In the genomic region with DNA sequence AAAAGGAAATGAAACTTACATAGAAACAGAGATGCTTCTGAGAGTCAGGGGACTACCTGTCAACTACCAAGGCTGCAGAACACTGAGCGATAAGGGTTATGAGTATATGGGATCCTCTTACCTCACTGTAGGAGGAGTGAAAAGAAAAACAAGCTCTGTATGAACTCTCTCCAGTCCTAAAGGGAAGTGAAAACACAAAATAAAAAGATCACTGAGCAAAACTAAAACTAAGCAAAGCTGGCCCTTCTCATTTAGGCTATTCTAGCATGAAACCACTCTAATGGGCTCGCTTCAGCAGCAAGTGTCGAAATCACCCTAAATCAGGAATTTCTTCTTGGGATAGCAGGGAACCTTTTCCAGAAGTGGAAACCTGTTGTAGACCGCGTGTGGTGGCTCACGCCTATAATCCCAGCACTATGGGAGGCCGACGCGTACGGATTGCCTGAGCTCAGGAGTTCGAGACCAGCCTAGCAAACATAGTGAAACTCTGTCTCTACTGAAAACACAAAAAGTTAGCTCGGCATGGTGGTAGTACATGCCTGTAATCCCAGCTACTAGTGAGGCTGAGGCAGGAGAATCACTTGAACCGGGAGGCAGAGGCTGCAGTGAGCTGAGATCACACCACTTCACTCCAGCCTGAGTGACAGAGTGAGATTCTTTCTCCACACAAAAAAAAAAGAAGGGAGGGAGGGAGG, we compare ENCODE assay signal across 15 cellular contexts. TPM values are rescaled to one million over a fixed set of nuclear protein-coding genes. Genes with fewer than 3 reads are reported as not detected.
DNase-seq lines count a peak whose midpoint lies in the region; ATAC-seq lines count a peak whose summit lies in the region.
"Had no signal": no experiment of that assay in that cellular context is flagged by ENCODE, and none has a peak within 500 bp of the region (broad histone marks: within the 10 kb centered on the region; RNA-seq: fewer than 3 reads in every experiment).

No MANE protein-coding gene starts in this region.

- no peak for DNase-seq in activated CD4-positive, CD25-positive, alpha-beta regulatory T cell treated with anti-CD3 and anti-CD28 coated beads, Interleukin-2, amount 50 U/mL, for 72 hours
- DNase-seq in pons (ENCODE audit: low spot score): peak; percentile 17
- no peak for DNase-seq in MG63
- DNase-seq in T-cell: no peak
- DNase-seq in NCI-H187 (lab: John Stamatoyannopoulos, UW): no peak
- DNase-seq: 8988T; activated effector memory CD4-positive, alpha-beta T cell treated with anti-CD3 and anti-CD28 coated beads, Interleukin-2, amount 50 U/mL, for 16 hours; dorsolateral prefrontal cortex; NK-92 treated with Interleukin-12 subunit alpha and Interleukin-12 subunit beta, amount 100 ng/mL, for 24 hours; stimulated activated CD4-positive, alpha-beta T cell treated with anti-CD3 and anti-CD28 coated beads, Interleukin-1b, Interleukin-23, amount 100 ng/mL, for 48 hours; T1000; trophoblast cell had no signal

- no peaks in the 10 kb centered on the region for H3K9me3 ChIP-seq in MG63

- POLR2A ChIA-PET in T-cell (lab: Charles Lee): interaction anchor here in 1 of 2 donors (0.6 kb wide), 1 partner anchor 22 kb away, joined by 3 read pairs; no protein-coding TSS in a partner anchor

- H3K27me3 Mint-ChIP-seq in T-cell: no peaks in the 10 kb centered on the region

- peaks cover 44% of the 10 kb centered on the region for H3K36me3 ChIP-seq in MG63

- CTCF ChIA-PET in T-cell (lab: Charles Lee): interaction anchor here (0.6 to 0.8 kb wide), 2 partner anchors 74 to 432 kb away, joined by 3 to 4 read pairs; no protein-coding TSS in a partner anchor

- no peaks in the 10 kb centered on the region for H3K4me1 Mint-ChIP-seq in T-cell

- no peaks in the 10 kb centered on the region for H3K9me3 Mint-ChIP-seq in T-cell

- no peak overlapping the region for H3K4me3 ChIP-seq in MG63
- H3K4me3 ChIP-seq: dorsolateral prefrontal cortex had no signal

- no peak overlapping the region for H3K27ac Mint-ChIP-seq in T-cell

- ATAC-seq in activated CD4-positive, CD25-positive, alpha-beta regulatory T cell treated with anti-CD3 and anti-CD28 coated beads, Interleukin-2, amount 50 U/mL, for 24 hours: peak; percentile 46 to 66
- ATAC-seq in GM21576 (IDR thresholded peaks at IDR 0.05; ENCODE audit: unreplicated experiment) (peak; percentile 97), HG03196 (IDR thresholded peaks at IDR 0.05; ENCODE audit: unreplicated experiment) (peak; percentile 91), T-cell (replicated peaks in 1 of 4) (no peak)

- H3K27me3 ChIP-seq in MG63: no peaks in the 10 kb centered on the region
- H3K27me3 ChIP-seq: dorsolateral prefrontal cortex had no signal

- H3K4me3 Mint-ChIP-seq in T-cell: no peak overlapping the region

- peaks cover 63% of the 10 kb centered on the region for H3K36me3 Mint-ChIP-seq in T-cell

RNA-seq across cellular contexts. Expression of gene DCLRE1C, which starts 27.0 kb away (rescaled TPM):
- total RNA-seq in MG63 (2014; rRNA removed; shearing (Covaris generic); ENCODE audit: low replicate concordance): 5.8 and 8.5 TPM in 2 replicates
- total RNA-seq in T-cell: 10 to 100 TPM; 13.6 to 26.5 (median 23.1) TPM

RNA-seq across cellular contexts. Expression of gene MEIG1, which starts 32.3 kb away (rescaled TPM):
- total RNA-seq in MG63 (2014; rRNA removed; shearing (Covaris generic); ENCODE audit: low replicate concordance): not detected in 2 replicates
- total RNA-seq in T-cell: not detected

RNA-seq across cellular contexts. Expression of gene SUV39H2, which starts 48.2 kb away (rescaled TPM):
- 20.6 and 29.4 TPM in 2 replicates for total RNA-seq in MG63 (2014; rRNA removed; shearing (Covaris generic); ENCODE audit: low replicate concordance)
- total RNA-seq in T-cell: 1 to 10 TPM; 2.4 to 5.1 (median 3.4) TPM

Comparison
In these comparisons a context has a peak if more than half of its experiments do, and no peak if none do; other contexts are left out.
1. ATAC-seq: peak in activated CD4-positive, CD25-positive, alpha-beta regulatory T cell treated with anti-CD3 and anti-CD28 coated beads, Interleukin-2, amount 50 U/mL, for 24 hours (2 of 2), GM21576 (single experiment) and HG03196 (single experiment); none in T-cell (0 of 4).